In genomic region chr6:160818934-160819333, GRCh38 we compare ENCODE assay signal across 4 cellular contexts.
TF ChIP-seq lines count a peak whose summit lies in the region.

No MANE protein-coding gene starts in this region.

TF ChIP-seq in HepG2, 621 proteins besides CTCF, POLR2A, EP300 and RAD21:
- TF ChIP-seq HNRNPL (IDR thresholded peaks at IDR 0.05; ENCODE audit: low read depth, low read length): no peak
- no peak for TF ChIP-seq RNF2 (conservative IDR thresholded peaks at IDR 0.05; ENCODE audit: low read depth)
- TF ChIP-seq SNRNP70 (IDR thresholded peaks at IDR 0.05; ENCODE audit: low read depth, low read length): no peak
- TF ChIP-seq MAFK (conservative IDR thresholded peaks at IDR 0.05 in 1 of 2, IDR thresholded peaks at IDR 0.05 in 1 of 2; ENCODE audit: low read length in 2 of 2): peak; percentile 62 to 81
- TF ChIP-seq ZNF205 (CRISPR knock-in tag; IDR thresholded peaks at IDR 0.05): no peak
- TF ChIP-seq MAFF (IDR thresholded peaks at IDR 0.05; ENCODE audit: low read depth, low read length): peak; percentile 64; the same call in 1 of the 2 replicates
- no peak for TF ChIP-seq ZNF460 (CRISPR knock-in tag; IDR thresholded peaks at IDR 0.05; ENCODE audit: borderline replicate concordance)
- no peak for TF ChIP-seq ZNF549 (CRISPR knock-in tag; IDR thresholded peaks at IDR 0.05)
- TF ChIP-seq GABPB1 (CRISPR knock-in tag; IDR thresholded peaks at IDR 0.05): no peak
- no peak for TF ChIP-seq ZNF557 (CRISPR knock-in tag; IDR thresholded peaks at IDR 0.05)

TF ChIP-seq in A549, 52 proteins besides CTCF, POLR2A, EP300 and RAD21:
- TF ChIP-seq CBX2 (IDR thresholded peaks at IDR 0.05; ENCODE audit: borderline replicate concordance, low read depth): no peak
- peak; percentile 26 for TF ChIP-seq MAFK (IDR thresholded peaks at IDR 0.05; ENCODE audit: partially characterized antibody)

TF ChIP-seq in IMR-90, 13 proteins besides CTCF, POLR2A, EP300 and RAD21:
- TF ChIP-seq MAFK (IDR thresholded peaks at IDR 0.05; ENCODE audit: low read depth, low read length) (peak; percentile 49), RFX5 (IDR thresholded peaks at IDR 0.05; ENCODE audit: low read depth, low read length) (no peak), SMC3 (IDR thresholded peaks at IDR 0.05; ENCODE audit: low read depth, low read length) (no peak)

TF ChIP-seq in K562, 482 proteins besides CTCF, POLR2A, EP300 and RAD21:
- TF ChIP-seq TRIM28 (IDR thresholded peaks at IDR 0.05): no peak
- TF ChIP-seq ZSCAN29 (IDR thresholded peaks at IDR 0.05): no peak
- peak; percentile 65 for TF ChIP-seq ZNF316 (IDR thresholded peaks at IDR 0.05)
- peak; percentile 37; the same call in 1 of the 2 replicates for TF ChIP-seq C11orf30 (IDR thresholded peaks at IDR 0.05; ENCODE audit: low read depth)
